In genomic region chr3:146047485-146047884, GRCh38 we compare ENCODE assay signal across 25 cellular contexts.
"Had no signal": no experiment of that assay in that cellular context is flagged by ENCODE, and none has a peak within 500 bp of the region (broad histone marks: within the 10 kb centered on the region; RNA-seq: fewer than 3 reads in every experiment).

No MANE protein-coding gene starts in this region.

- H3K36me3 ChIP-seq: colonic mucosa, esophagus squamous epithelium, gastrocnemius medialis, heart right ventricle, left lung, lower lobe of right lung had no signal

- FAIRE-seq: endometrium, keratinocyte had no signal

- H3K27ac ChIP-seq: colonic mucosa, epithelial cell of prostate, esophagus squamous epithelium, gastrocnemius medialis, heart right ventricle, left lung, lower lobe of right lung had no signal

- H3K27me3 ChIP-seq: colonic mucosa, esophagus squamous epithelium, gastrocnemius medialis, heart right ventricle, left lung had no signal

- DNase-seq: colonic mucosa; cortex of kidney; effector CD8-positive, alpha-beta T cell; effector memory CD8-positive, alpha-beta T cell; endodermal cell; erythroblast; esophagus squamous epithelium; foreskin fibroblast; foreskin melanocyte; gastrocnemius medialis; glutamatergic neuron; head of caudate nucleus; heart right ventricle; hippocampal formation; left cardiac atrium; left lung; left ventricle myocardium superior; lower lobe of right lung; mesenchymal stem cell; mucosa of descending colon; naive B cell had no signal

- H3K4me3 ChIP-seq: colonic mucosa, esophagus squamous epithelium, gastrocnemius medialis, heart right ventricle, left lung, lower lobe of right lung, mucosa of descending colon had no signal

- ATAC-seq: effector memory CD8-positive, alpha-beta T cell; esophagus mucosa; gastrocnemius medialis; heart right ventricle; left cardiac atrium; left lung; left ventricle myocardium superior; lower lobe of right lung; mucosa of descending colon had no signal

- H3K4me1 ChIP-seq: colonic mucosa, esophagus squamous epithelium, gastrocnemius medialis, heart right ventricle, left lung, lower lobe of right lung had no signal

- H3K9me3 ChIP-seq: colonic mucosa, esophagus squamous epithelium, gastrocnemius medialis, left lung, lower lobe of right lung, mucosa of descending colon had no signal
